In the genomic region with DNA sequence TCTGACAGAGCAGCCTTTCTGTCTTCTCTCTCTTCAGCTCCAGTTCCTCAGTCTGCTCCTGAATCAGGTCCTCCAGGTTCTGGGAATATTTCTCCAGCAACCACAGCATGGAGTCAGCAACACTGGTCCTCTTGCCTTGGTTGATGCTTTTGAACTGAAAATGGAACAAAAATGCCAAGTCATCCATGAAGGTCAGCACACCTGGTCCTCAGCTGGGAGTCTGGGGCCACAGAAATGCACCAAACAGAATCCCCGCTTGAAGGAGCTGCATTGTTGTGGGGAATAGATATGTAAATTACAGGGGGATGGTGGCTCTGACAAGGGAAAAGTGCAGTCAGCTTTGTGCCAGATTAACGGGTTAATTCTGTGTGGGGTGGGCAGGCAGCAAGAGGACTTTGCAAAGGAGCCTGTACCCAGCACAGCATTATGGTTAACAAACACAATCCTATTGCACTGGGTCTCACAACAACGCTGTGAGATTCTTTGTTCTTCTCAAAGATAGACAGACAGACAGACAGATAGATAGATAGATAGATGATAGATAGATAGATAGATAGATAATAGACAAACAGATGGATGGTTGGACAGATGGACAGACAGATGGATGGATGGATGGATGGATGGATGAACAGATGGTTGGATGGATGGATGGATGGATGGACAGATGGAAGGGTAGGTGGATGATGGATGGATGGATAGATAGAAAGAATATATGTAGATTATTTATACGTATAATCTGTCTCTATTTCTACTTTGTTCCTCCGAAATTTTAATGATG, we compare ENCODE assay signal across 20 cellular contexts. TPM values are rescaled to one million over a fixed set of nuclear protein-coding genes. Genes with fewer than 3 reads are reported as not detected.
A peak's percentile ranks its signal among the peaks of the same experiment; 100 is the strongest.
DNase-seq lines count a peak whose midpoint lies in the region; ATAC-seq, FAIRE-seq and TF ChIP-seq lines count a peak whose summit lies in the region.
"Had no signal": no experiment of that assay in that cellular context is flagged by ENCODE, and none has a peak within 500 bp of the region (broad histone marks: within the 10 kb centered on the region; RNA-seq: fewer than 3 reads in every experiment).

No MANE protein-coding gene starts in this region.

- H3K4me3 ChIP-seq in H7 (ENCODE audit: insufficient read depth, low read depth, low read length) (no peak overlapping the region), K562 (no peak overlapping the region), dorsolateral prefrontal cortex (no peak overlapping the region)
- H3K4me3 ChIP-seq: Peyer's patch had no signal

- WGBS in K562 (ENCODE audit: insufficient coverage, low coverage, missing lambda C conversion rate), result 33% methylated on average over 5 of the region's 5 CpGs

- no peak for FAIRE-seq in K562 (lab: Jason Lieb, UNC)
- FAIRE-seq: GM12892, GM19239 had no signal

- ATAC-seq in K562, result no peak
- no peak for ATAC-seq in T-helper 17 cell
- ATAC-seq in SK-N-SH treated with all-trans-retinoic acid at 6 μM for 48 hours, result no peak
- no peak for ATAC-seq in HG03108 (IDR thresholded peaks at IDR 0.05; ENCODE audit: unreplicated experiment)

- H3K36me3 Mint-ChIP-seq in T-helper 17 cell (ENCODE audit: low read depth), result no peaks in the 10 kb centered on the region
- H3K36me3 Mint-ChIP-seq: CD4-positive, CD25-positive, alpha-beta regulatory T cell had no signal

- H3K36me3 ChIP-seq in H7 (replicated peaks; ENCODE audit: control insufficient read depth, insufficient read depth, low read length), result no peaks in the 10 kb centered on the region
- no peaks in the 10 kb centered on the region for H3K36me3 ChIP-seq in K562 (ENCODE audit: control insufficient read depth, insufficient read depth, low read length)
- H3K36me3 ChIP-seq: Peyer's patch had no signal

- no TSS peak for BruUV-seq in K562 (replicated peaks; lab: Mats Ljungman, UMichigan)

- no peak for TF ChIP-seq RAD21 in K562 (CRISPR knock-in tag; conservative IDR thresholded peaks at IDR 0.05 in 1 of 2, IDR thresholded peaks at IDR 0.05 in 1 of 2)

- peak overlapping the region; percentile 2; the same call in 1 of the 2 replicates for H3K4me2 ChIP-seq in K562 (ENCODE audit: insufficient read depth, low read length)

- H4K20me1 ChIP-seq in K562 (replicated peaks; ENCODE audit: control insufficient read depth, insufficient read depth, low read length), result no peaks in the 10 kb centered on the region

- TF ChIP-seq CTCF in K562 (IDR thresholded peaks at IDR 0.05 in 2 of 3, conservative IDR thresholded peaks at IDR 0.05 in 1 of 3; ENCODE audit: insufficient read depth in 2 of 3, low read depth in 1 of 3, low read length in 3 of 3) (no peak), dorsolateral prefrontal cortex (IDR thresholded peaks at IDR 0.05 in 54 of 56, conservative IDR thresholded peaks at IDR 0.05 in 2 of 56; ENCODE audit: low read depth in 1 of 56, partially characterized antibody in 56 of 56) (no peak)

- intact Hi-C loops in K562 (cut with micrococcal nuclease) (no loop called here), dorsolateral prefrontal cortex (cut with DNase I) (no loop called here)

- no peak for TF ChIP-seq EP300 in K562 (IDR thresholded peaks at IDR 0.05; ENCODE audit: low read length)

- no peak for TF ChIP-seq POLR2A in K562 (conservative IDR thresholded peaks at IDR 0.05)

- H3K9me3 ChIP-seq in K562 (replicated peaks; ENCODE audit: control insufficient read depth, insufficient read depth, low read depth, low read length) (0 out of 2 replicates have a peak, but pooled peaks cover 3% of the 10 kb centered on the region), T-helper 17 cell (ENCODE audit: control insufficient read depth, low read length, poor library complexity, severe bottlenecking) (no peaks in the 10 kb centered on the region)
- H3K9me3 ChIP-seq: Peyer's patch had no signal

- H3K4me3 Mint-ChIP-seq in T-helper 17 cell, result no peak overlapping the region
- H3K4me3 Mint-ChIP-seq: CD4-positive, CD25-positive, alpha-beta regulatory T cell; HFFc6 had no signal

- peaks cover 27% of the 10 kb centered on the region for H3K27me3 Mint-ChIP-seq in T-helper 17 cell

- POLR2A ChIA-PET in K562 (lab: Yijun Ruan, JAX), result no interaction called here

- in situ Hi-C loops in K562 (cut with MboI), result no loop called here

- H3K79me2 ChIP-seq in K562 (ENCODE audit: control insufficient read depth, insufficient read depth, low read length), result no peaks in the 10 kb centered on the region

- no peak overlapping the region for H3K27ac Mint-ChIP-seq in T-helper 17 cell
- H3K27ac Mint-ChIP-seq: HFFc6 had no signal

- DNase-seq in H7 (peak; percentile 87), NCI-H345 (lab: John Stamatoyannopoulos, UW) (peak; percentile 56), K562 (ENCODE audit: extremely low read depth in 1 of 4, low spot score in 3 of 4) (peak in 1 of 4 experiments; percentile 39), iPS-NIHi7 (ENCODE audit: extremely low spot score) (peak; percentile 62), T-helper 17 cell (no peak), dorsolateral prefrontal cortex (no peak)
- DNase-seq: AML-193; CD4-positive, CD25-positive, alpha-beta regulatory T cell; DMS79; GDM1; HFFc6; NCI-H1436 treated with DMSO at 0.1 percent for 48 hours; NCI-H2081 treated with DMSO at 0.1 percent for 48 hours; NCI-H2227 treated with DMSO at 0.1 percent for 48 hours; Peyer's patch; SHP77 treated with DMSO at 0.1 percent for 48 hours had no signal

- H3K9ac ChIP-seq in K562 (ENCODE audit: insufficient read depth in 1 of 2, low read depth in 2 of 2, low read length in 2 of 2), result no peak overlapping the region

- peaks cover 55 to 57% of the 10 kb centered on the region in 2 experiments for H3K4me1 ChIP-seq in K562 (replicated peaks in 1 of 2; ENCODE audit: control insufficient read depth in 2 of 2, insufficient read depth in 2 of 2, low read length in 2 of 2)
- H3K4me1 ChIP-seq: Peyer's patch had no signal

- peak overlapping the region; percentile 32; the same call in 1 of the 2 replicates for H2AFZ ChIP-seq in K562 (ENCODE audit: low read depth, low read length)

- no peaks in the 10 kb centered on the region for H3K4me1 Mint-ChIP-seq in T-helper 17 cell
- H3K4me1 Mint-ChIP-seq: CD4-positive, CD25-positive, alpha-beta regulatory T cell had no signal

- H3K27ac ChIP-seq in K562 (ENCODE audit: extremely low read depth, low read depth, low read length) (peak overlapping the region; percentile 22; the same call in 1 of the 3 replicates), dorsolateral prefrontal cortex (no peak overlapping the region)
- H3K27ac ChIP-seq: Peyer's patch had no signal

- H3K27me3 ChIP-seq in H7 (ENCODE audit: control insufficient read depth, insufficient read depth, low read length) (no peaks in the 10 kb centered on the region), K562 (ENCODE audit: control insufficient read depth in 2 of 2, insufficient read depth in 2 of 2, low read length in 2 of 2) (no peaks in the 10 kb centered on the region), dorsolateral prefrontal cortex (no peaks in the 10 kb centered on the region)
- H3K27me3 ChIP-seq: Peyer's patch had no signal

- H3K9me1 ChIP-seq in K562 (ENCODE audit: control insufficient read depth, insufficient read depth, low read length), result peaks cover 3% of the 10 kb centered on the region

- CTCF ChIA-PET in K562 (lab: Yijun Ruan, JAX; ENCODE audit: low intra/inter-chr PET ratio), result no interaction called here

TF ChIP-seq in K562, 482 proteins besides CTCF, POLR2A, EP300 and RAD21 (continues in another document):
- TF ChIP-seq NFE2 (IDR thresholded peaks at IDR 0.05; ENCODE audit: low read depth) (peak; percentile 86), MAFF (IDR thresholded peaks at IDR 0.05; ENCODE audit: low read length) (peak; percentile 83), ZNF316 (IDR thresholded peaks at IDR 0.05) (peak; percentile 74), MEIS2 (IDR thresholded peaks at IDR 0.05; ENCODE audit: partially characterized antibody) (no peak), ZNF165 (CRISPR knock-in tag; IDR thresholded peaks at IDR 0.05; ENCODE audit: borderline replicate concordance) (no peak), JUND (IDR thresholded peaks at IDR 0.05; ENCODE audit: borderline replicate concordance, low read depth, low read length) (no peak), JUND (tag; IDR thresholded peaks at IDR 0.05; ENCODE audit: borderline replicate concordance, low read depth, low read length) (no peak)

TF ChIP-seq in SK-N-SH treated with all-trans-retinoic acid at 6 μM for 48 hours, 23 proteins besides CTCF, POLR2A, EP300 and RAD21:
- no peak for TF ChIP-seq ISL1 (CRISPR knock-in tag; IDR thresholded peaks at IDR 0.05)

RNA-seq across cellular contexts. Expression of a gene that starts 33.8 kb away (rescaled TPM):
- total RNA-seq in H7 (2014; rRNA removed; shearing (Covaris generic)), result 0.63 and 0.94 TPM in 2 replicates
- 0.21 and 0.65 TPM in 2 replicates for total RNA-seq in K562 (2011; cell fraction: chromatin; rRNA removed; ENCODE audit: low replicate concordance)
- 0.79 and 1.3 TPM in 2 replicates for total RNA-seq in K562 (2011; cell fraction: nucleolus; rRNA removed)
- total RNA-seq in K562 (2011; cell fraction: nucleoplasm; rRNA removed), result 0.76 and 0.81 TPM in 2 replicates
- total RNA-seq in K562 (2014; rRNA removed), result 0.16 and 0.50 TPM in 2 replicates
- 0.16 TPM in 1 of 2 replicates, not detected in the other for total RNA-seq in K562 (2014; rRNA removed; fragmentation: Illumina TruSeq; extraction: Trizol)
- not detected in 2 replicates for total RNA-seq in K562 (2015; rRNA removed; fragmentation: Illumina TruSeq; extraction: Trizol)
- total RNA-seq in K562 (2021), result 0.20 and 0.31 TPM in 2 replicates
- 0.10 and 0.47 TPM in 2 replicates for polyA plus RNA-seq in K562 (2011; rRNA removed)
- polyA plus RNA-seq in K562 (2011; cell fraction: cytosol; rRNA removed), result 0.44 and 0.48 TPM in 2 replicates
- 0.41 and 0.63 TPM in 2 replicates for polyA plus RNA-seq in K562 (2011; cell fraction: nucleus; rRNA removed)
- polyA plus RNA-seq in K562 (2012), result 0.12 and 0.65 TPM in 2 replicates
- 0.18 and 0.44 TPM in 2 replicates for polyA plus RNA-seq in K562 (2014; fragmentation: Illumina TruSeq; extraction: Trizol)
- not detected for polyA plus RNA-seq in K562 (2014; fragmentation: Nextera tagmentation; extraction: Ambion mirVana)
- polyA plus RNA-seq in K562 (2014; rRNA removed), result 0.08 TPM in 1 of 2 replicates, not detected in the other
- 0.53 and 0.57 TPM in 2 replicates for polyA minus RNA-seq in K562 (2011; rRNA and poly(A)+ RNA removed)
- polyA minus RNA-seq in K562 (2011; cell fraction: cytosol; rRNA and poly(A)+ RNA removed), result 0.55 and 0.67 TPM in 2 replicates
- polyA minus RNA-seq in K562 (2011; cell fraction: nucleus; rRNA and poly(A)+ RNA removed), result 0.13 and 0.56 TPM in 2 replicates
- total RNA-seq in T-helper 17 cell, result 10 to 100 TPM in 1 of 2 donors, 1 to 10 TPM in 1; 3.2 to 11.5 TPM
- total RNA-seq in dorsolateral prefrontal cortex, result 10 to 100 TPM in 113 of 120 experiments, 1 to 10 TPM in 7; 8.2 to 56.1 (median 22.8) TPM

Comparison
In these comparisons a context has a peak if more than half of its experiments do, and no peak if none do; other contexts are left out.
1. DNase-seq: peak in H7 (single experiment), NCI-H345 (single experiment) and iPS-NIHi7 (single experiment); none in T-helper 17 cell (0 of 3) and dorsolateral prefrontal cortex (0 of 10).